ENCODE assay signal across 8 cellular contexts in genomic region chr21:38807481-38807880, GRCh38. TPM values are rescaled to one million over a fixed set of nuclear protein-coding genes. Genes with fewer than 3 reads are reported as not detected.
DNase-seq lines count a peak whose midpoint lies in the region; ATAC-seq lines count a peak whose summit lies in the region.

No MANE protein-coding gene starts in this region.

- H3K9me3 Mint-ChIP-seq in naive B cell: peaks cover 0 to 5% (median 0%) of the 10 kb centered on the region in 7 donors

- H3K4me3 Mint-ChIP-seq in naive B cell: peak overlapping the region in 5 of 8 donors; percentile 48 to 94 (median 84)

- H3K4me2 ChIP-seq in BLaER1: peak overlapping the region; percentile 93

- peak overlapping the region in 1 of 6 donors; percentile 59 for H3K27ac Mint-ChIP-seq in naive B cell

- H3K4me3 ChIP-seq in BLaER1: peak overlapping the region; percentile 96

- ATAC-seq in naive B cell (ENCODE audit: low read depth in 2 of 2): no peak

- H3K27me3 ChIP-seq in BLaER1: no peaks in the 10 kb centered on the region

- H3K36me3 Mint-ChIP-seq in naive B cell: no peaks in the 10 kb centered on the region

- H3K4me1 ChIP-seq in BLaER1: peaks cover 46% of the 10 kb centered on the region

- H3K36me3 ChIP-seq in BLaER1: peaks cover 34% of the 10 kb centered on the region

- H3K27me3 Mint-ChIP-seq in naive B cell: peaks cover 6 to 8% (median 6%) of the 10 kb centered on the region in 3 donors

- H4K20me1 ChIP-seq in BLaER1: peaks cover 63% of the 10 kb centered on the region

- peak overlapping the region; percentile 96 for H3K27ac ChIP-seq in BLaER1

- DNase-seq in NCI-H1436 treated with DMSO at 0.1 percent for 48 hours (lab: John Stamatoyannopoulos, UW) (peak; percentile 23), cerebellar cortex (ENCODE audit: low spot score) (peak; percentile 22), naive B cell (no peak), NCI-H2171 treated with DMSO at 0.1 percent for 48 hours (lab: John Stamatoyannopoulos, UW) (no peak), activated gamma-delta T cell (lab: John Stamatoyannopoulos, UW) (no peak), SIG-M5 treated with dmso at 0.1 percent for 504 hours (lab: John Stamatoyannopoulos, UW; ENCODE audit: unreplicated experiment) (no peak)
- DNase-seq in activated effector memory CD4-positive, alpha-beta T cell treated with Interleukin-2 at 50 U/mL for 16 hours: no peak

- H3K9me3 ChIP-seq in BLaER1: no peaks in the 10 kb centered on the region

- H3K9ac ChIP-seq in BLaER1: peak overlapping the region; percentile 95

- H3K4me1 Mint-ChIP-seq in naive B cell: peaks cover 27 to 37% (median 29%) of the 10 kb centered on the region in 3 donors

RNA-seq across cellular contexts. Expression of gene ETS2, which starts 1.8 kb away (rescaled TPM):
- 1 to 10 TPM; 1.4 to 2.7 (median 1.6) TPM for polyA plus RNA-seq in naive B cell (ENCODE audit: low read depth in 6 of 6)

Comparison
In these comparisons a context has a peak if more than half of its experiments do, and no peak if none do; other contexts are left out.
1. DNase-seq: peak in NCI-H1436 treated with DMSO at 0.1 percent for 48 hours (single experiment) and cerebellar cortex (single experiment); none in naive B cell (single experiment), NCI-H2171 treated with DMSO at 0.1 percent for 48 hours (single experiment), activated effector memory CD4-positive, alpha-beta T cell treated with Interleukin-2 at 50 U/mL for 16 hours (single experiment), activated gamma-delta T cell (single experiment) and SIG-M5 treated with dmso at 0.1 percent for 504 hours (single experiment).